Comparison of ENCODE assay signal across 2 cellular contexts in genomic region chr9:72807765-72808445, GRCh38.
TF ChIP-seq lines count a peak whose summit lies in the region.

No MANE protein-coding gene starts in this region.

TF ChIP-seq in HepG2, 621 proteins besides CTCF, POLR2A, EP300 and RAD21:
- TF ChIP-seq, protein P1, sequence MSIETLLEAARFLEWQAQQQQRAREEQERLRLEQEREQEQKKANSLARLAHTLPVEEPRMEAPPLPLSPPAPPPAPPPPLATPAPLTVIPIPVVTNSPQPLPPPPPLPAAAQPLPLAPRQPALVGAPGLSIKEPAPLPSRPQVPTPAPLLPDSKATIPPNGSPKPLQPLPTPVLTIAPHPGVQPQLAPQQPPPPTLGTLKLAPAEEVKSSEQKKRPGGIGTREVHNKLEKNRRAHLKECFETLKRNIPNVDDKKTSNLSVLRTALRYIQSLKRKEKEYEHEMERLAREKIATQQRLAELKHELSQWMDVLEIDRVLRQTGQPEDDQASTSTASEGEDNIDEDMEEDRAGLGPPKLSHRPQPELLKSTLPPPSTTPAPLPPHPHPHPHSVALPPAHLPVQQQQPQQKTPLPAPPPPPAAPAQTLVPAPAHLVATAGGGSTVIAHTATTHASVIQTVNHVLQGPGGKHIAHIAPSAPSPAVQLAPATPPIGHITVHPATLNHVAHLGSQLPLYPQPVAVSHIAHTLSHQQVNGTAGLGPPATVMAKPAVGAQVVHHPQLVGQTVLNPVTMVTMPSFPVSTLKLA (IDR thresholded peaks at IDR 0.05), result no peak
- TF ChIP-seq ONECUT2 (CRISPR knock-in tag; IDR thresholded peaks at IDR 0.05), result no peak
- peak; percentile 72 for TF ChIP-seq STAG1 (CRISPR knock-in tag; IDR thresholded peaks at IDR 0.05)

TF ChIP-seq in H1, 55 proteins besides CTCF, POLR2A, EP300 and RAD21 (continued from another document):
- TF ChIP-seq ATF2 (IDR thresholded peaks at IDR 0.05; ENCODE audit: low read length) (no peak), CEBPB (IDR thresholded peaks at IDR 0.05; ENCODE audit: low read depth, low read length) (no peak), CHD1 (IDR thresholded peaks at IDR 0.05; ENCODE audit: low read depth, low read length) (no peak), RFX5 (IDR thresholded peaks at IDR 0.05; ENCODE audit: borderline replicate concordance, low read depth, low read length) (no peak), SIRT6 (IDR thresholded peaks at IDR 0.05; ENCODE audit: low read length) (no peak), TCF12 (IDR thresholded peaks at IDR 0.05; ENCODE audit: low read depth, low read length) (no peak), CBX5 (IDR thresholded peaks at IDR 0.05; ENCODE audit: low read depth, low read length) (no peak), JUND (IDR thresholded peaks at IDR 0.05; ENCODE audit: low read length) (no peak), EZH2 (IDR thresholded peaks at IDR 0.05; ENCODE audit: low read depth, low read length, severe bottlenecking) (no peak), GABPA (IDR thresholded peaks at IDR 0.05; ENCODE audit: borderline replicate concordance, insufficient read depth, low read length) (no peak), MAFK (IDR thresholded peaks at IDR 0.05; ENCODE audit: low read depth, low read length) (no peak), BACH1 (IDR thresholded peaks at IDR 0.05; ENCODE audit: low read length) (no peak)
- TF ChIP-seq, protein P2, sequence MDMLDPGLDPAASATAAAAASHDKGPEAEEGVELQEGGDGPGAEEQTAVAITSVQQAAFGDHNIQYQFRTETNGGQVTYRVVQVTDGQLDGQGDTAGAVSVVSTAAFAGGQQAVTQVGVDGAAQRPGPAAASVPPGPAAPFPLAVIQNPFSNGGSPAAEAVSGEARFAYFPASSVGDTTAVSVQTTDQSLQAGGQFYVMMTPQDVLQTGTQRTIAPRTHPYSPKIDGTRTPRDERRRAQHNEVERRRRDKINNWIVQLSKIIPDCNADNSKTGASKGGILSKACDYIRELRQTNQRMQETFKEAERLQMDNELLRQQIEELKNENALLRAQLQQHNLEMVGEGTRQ (IDR thresholded peaks at IDR 0.05; ENCODE audit: low read length), result no peak
